In the genomic region with DNA sequence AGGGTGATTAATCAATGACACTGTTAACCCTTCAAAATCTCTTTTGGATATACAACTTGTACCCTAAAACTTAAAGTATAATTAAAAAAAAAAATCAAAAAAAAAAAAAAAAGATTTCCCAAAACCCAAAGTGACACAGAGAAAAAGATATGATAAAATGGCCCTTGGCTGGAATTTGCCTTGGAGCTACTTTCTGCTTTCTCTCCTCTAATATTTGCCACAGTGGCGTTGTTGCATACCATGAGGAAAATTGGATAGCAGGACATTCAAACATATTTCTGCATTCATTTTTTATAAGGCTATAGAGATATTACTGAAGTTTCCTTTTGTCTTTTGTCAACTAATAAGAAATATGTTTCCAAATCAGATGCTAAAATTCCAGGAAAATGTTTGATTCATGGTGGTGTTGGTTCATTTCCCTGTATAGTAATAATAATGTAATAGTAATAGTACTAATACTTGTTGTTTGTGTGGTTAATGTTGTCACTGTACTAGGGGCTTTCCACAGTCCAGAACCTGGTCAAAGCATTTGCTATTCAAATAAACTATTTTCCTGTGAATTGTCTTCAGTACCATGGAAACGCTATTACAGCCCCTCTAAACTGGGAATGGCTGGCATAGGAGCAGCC, we compare ENCODE assay signal across 1 cellular context.
TF ChIP-seq lines count a peak whose summit lies in the region.

No MANE protein-coding gene starts in this region.

TF ChIP-seq in GM23338, 12 proteins besides CTCF, POLR2A, EP300 and RAD21 (continued from another document):
- TF ChIP-seq, protein P1, sequence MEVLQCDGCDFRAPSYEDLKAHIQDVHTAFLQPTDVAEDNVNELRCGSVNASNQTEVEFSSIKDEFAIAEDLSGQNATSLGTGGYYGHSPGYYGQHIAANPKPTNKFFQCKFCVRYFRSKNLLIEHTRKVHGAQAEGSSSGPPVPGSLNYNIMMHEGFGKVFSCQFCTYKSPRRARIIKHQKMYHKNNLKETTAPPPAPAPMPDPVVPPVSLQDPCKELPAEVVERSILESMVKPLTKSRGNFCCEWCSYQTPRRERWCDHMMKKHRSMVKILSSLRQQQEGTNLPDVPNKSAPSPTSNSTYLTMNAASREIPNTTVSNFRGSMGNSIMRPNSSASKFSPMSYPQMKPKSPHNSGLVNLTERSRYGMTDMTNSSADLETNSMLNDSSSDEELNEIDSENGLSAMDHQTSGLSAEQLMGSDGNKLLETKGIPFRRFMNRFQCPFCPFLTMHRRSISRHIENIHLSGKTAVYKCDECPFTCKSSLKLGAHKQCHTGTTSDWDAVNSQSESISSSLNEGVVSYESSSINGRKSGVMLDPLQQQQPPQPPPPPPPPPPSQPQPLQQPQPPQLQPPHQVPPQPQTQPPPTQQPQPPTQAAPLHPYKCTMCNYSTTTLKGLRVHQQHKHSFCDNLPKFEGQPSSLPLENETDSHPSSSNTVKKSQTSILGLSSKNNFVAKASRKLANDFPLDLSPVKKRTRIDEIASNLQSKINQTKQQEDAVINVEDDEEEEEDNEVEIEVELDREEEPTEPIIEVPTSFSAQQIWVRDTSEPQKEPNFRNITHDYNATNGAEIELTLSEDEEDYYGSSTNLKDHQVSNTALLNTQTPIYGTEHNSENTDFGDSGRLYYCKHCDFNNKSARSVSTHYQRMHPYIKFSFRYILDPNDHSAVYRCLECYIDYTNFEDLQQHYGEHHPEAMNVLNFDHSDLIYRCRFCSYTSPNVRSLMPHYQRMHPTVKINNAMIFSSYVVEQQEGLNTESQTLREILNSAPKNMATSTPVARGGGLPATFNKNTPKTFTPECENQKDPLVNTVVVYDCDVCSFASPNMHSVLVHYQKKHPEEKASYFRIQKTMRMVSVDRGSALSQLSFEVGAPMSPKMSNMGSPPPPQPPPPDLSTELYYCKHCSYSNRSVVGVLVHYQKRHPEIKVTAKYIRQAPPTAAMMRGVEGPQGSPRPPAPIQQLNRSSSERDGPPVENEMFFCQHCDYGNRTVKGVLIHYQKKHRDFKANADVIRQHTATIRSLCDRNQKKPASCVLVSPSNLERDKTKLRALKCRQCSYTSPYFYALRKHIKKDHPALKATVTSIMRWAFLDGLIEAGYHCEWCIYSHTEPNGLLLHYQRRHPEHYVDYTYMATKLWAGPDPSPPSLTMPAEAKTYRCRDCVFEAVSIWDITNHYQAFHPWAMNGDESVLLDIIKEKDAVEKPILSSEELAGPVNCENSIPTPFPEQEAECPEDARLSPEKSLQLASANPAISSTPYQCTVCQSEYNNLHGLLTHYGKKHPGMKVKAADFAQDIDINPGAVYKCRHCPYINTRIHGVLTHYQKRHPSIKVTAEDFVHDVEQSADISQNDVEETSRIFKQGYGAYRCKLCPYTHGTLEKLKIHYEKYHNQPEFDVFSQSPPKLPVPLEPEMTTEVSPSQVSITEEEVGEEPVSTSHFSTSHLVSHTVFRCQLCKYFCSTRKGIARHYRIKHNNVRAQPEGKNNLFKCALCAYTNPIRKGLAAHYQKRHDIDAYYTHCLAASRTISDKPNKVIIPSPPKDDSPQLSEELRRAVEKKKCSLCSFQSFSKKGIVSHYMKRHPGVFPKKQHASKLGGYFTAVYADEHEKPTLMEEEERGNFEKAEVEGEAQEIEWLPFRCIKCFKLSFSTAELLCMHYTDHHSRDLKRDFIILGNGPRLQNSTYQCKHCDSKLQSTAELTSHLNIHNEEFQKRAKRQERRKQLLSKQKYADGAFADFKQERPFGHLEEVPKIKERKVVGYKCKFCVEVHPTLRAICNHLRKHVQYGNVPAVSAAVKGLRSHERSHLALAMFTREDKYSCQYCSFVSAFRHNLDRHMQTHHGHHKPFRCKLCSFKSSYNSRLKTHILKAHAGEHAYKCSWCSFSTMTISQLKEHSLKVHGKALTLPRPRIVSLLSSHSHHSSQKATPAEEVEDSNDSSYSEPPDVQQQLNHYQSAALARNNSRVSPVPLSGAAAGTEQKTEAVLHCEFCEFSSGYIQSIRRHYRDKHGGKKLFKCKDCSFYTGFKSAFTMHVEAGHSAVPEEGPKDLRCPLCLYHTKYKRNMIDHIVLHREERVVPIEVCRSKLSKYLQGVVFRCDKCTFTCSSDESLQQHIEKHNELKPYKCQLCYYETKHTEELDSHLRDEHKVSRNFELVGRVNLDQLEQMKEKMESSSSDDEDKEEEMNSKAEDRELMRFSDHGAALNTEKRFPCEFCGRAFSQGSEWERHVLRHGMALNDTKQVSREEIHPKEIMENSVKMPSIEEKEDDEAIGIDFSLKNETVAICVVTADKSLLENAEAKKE (CRISPR knock-in tag; IDR thresholded peaks at IDR 0.05) = no peak
- TF ChIP-seq NANOG (IDR thresholded peaks at IDR 0.05; ENCODE audit: borderline replicate concordance) = no peak
- TF ChIP-seq EZH2phosphoT487 (IDR thresholded peaks at IDR 0.05; ENCODE audit: unreplicated experiment) = no peak
- TF ChIP-seq STAT1 (IDR thresholded peaks at IDR 0.05; ENCODE audit: unreplicated experiment) = no peak
- no peak for TF ChIP-seq ZNF114 (CRISPR knock-in tag; IDR thresholded peaks at IDR 0.05)
- no peak for TF ChIP-seq JUNB (IDR thresholded peaks at IDR 0.05; ENCODE audit: unreplicated experiment)
- TF ChIP-seq, protein P2, sequence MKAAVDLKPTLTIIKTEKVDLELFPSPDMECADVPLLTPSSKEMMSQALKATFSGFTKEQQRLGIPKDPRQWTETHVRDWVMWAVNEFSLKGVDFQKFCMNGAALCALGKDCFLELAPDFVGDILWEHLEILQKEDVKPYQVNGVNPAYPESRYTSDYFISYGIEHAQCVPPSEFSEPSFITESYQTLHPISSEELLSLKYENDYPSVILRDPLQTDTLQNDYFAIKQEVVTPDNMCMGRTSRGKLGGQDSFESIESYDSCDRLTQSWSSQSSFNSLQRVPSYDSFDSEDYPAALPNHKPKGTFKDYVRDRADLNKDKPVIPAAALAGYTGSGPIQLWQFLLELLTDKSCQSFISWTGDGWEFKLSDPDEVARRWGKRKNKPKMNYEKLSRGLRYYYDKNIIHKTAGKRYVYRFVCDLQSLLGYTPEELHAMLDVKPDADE (IDR thresholded peaks at IDR 0.05) = no peak
- no peak for TF ChIP-seq ZNF331 (CRISPR knock-in tag; IDR thresholded peaks at IDR 0.05; ENCODE audit: low read depth)
